In the genomic region with DNA sequence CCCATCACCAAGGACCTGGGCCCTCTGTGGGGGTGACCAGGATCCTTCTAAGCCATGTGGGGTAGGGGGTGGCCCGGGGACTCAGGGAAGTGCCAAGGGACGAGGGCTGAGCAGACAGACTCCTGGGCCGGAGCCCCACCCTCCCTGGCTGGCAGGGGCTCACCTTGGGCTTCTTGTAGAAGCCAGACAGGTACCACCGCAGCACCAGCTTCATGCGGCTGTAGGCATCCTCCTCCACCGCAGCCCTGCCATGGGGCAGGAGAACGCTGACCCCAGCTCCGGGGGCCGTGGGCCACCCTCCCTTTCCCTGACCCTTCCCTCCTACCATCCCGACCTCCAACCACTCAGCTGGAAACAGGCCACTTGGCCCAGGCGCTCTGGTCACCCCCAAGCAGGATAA, we compare ENCODE assay signal across 31 cellular contexts. TPM values are rescaled to one million over a fixed set of nuclear protein-coding genes. Genes with fewer than 3 reads are reported as not detected.
DNase-seq lines count a peak whose midpoint lies in the region; ATAC-seq, FAIRE-seq and TF ChIP-seq lines count a peak whose summit lies in the region.
"Had no signal": no experiment of that assay in that cellular context is flagged by ENCODE, and none has a peak within 500 bp of the region (broad histone marks: within the 10 kb centered on the region; RNA-seq: fewer than 3 reads in every experiment).

No MANE protein-coding gene starts in this region.

- intact Hi-C loops in kidney (cut with DNase I): no loop called here

- no peak overlapping the region for H3K9ac ChIP-seq in kidney (ENCODE audit: low read length in 2 of 2)

- TF ChIP-seq EP300 in suprapubic skin (IDR thresholded peaks at IDR 0.05): no peak

- H3K27ac ChIP-seq in kidney (ENCODE audit: low read depth in 2 of 2, low read length in 2 of 2) (no peak overlapping the region), suprapubic skin (no peak overlapping the region)
- H3K27ac ChIP-seq: A549, coronary artery, skin epidermis had no signal

- DNase-seq in activated effector memory CD4-positive, alpha-beta T cell treated with anti-CD3 and anti-CD28 coated beads, Interleukin-2, amount 50 U/mL, for 16 hours: peak; percentile 56
- no peak for DNase-seq in activated effector memory CD4-positive, alpha-beta T cell treated with Interleukin-2 at 50 U/mL for 16 hours
- DNase-seq in H7 (peak; percentile 55), kidney (peak; percentile 60), suprapubic skin (ENCODE audit: low spot score in 2 of 2) (peak; percentile 61 to 76), T1000 (lab: John Stamatoyannopoulos, UW) (no peak)
- DNase-seq in effector CD4-positive, alpha-beta T cell: no peak
- DNase-seq: activated CD4-positive, alpha-beta T cell treated with anti-CD3 and anti-CD28 coated beads, Interleukin-2, amount 50 U/mL, for 4 hours; effector memory CD8-positive, alpha-beta T cell; erythroblast; glutamatergic neuron; H9; KG1; NCI-H1105; NCI-H187 treated with DMSO at 0.1 percent for 48 hours; NCI-H2171 treated with DMSO at 0.1 percent for 48 hours; NCI-H510A; RPMI8226; stimulated activated naive B cell treated with anti-CD40 and anti-IgM and Interleukin-4, amounts not matched to agents 10 μg/mL and 1 μg/mL and 100 μg/mL, for 72 hours had no signal

- H3K4me1 ChIP-seq in kidney (ENCODE audit: control insufficient read depth in 1 of 2, insufficient read depth in 1 of 2, low read depth in 1 of 2, low read length in 2 of 2) (no peaks in the 10 kb centered on the region), suprapubic skin (no peaks in the 10 kb centered on the region)
- H3K4me1 ChIP-seq: A549 had no signal

- no peak for ATAC-seq in GM19455 (IDR thresholded peaks at IDR 0.05; ENCODE audit: unreplicated experiment)
- ATAC-seq: A549; activated CD4-positive, CD25-positive, alpha-beta regulatory T cell treated with anti-CD3 and anti-CD28 coated beads, Interleukin-2, amount 50 U/mL, for 24 hours; activated naive CD4-positive, alpha-beta T cell treated with anti-CD3 and anti-CD28 coated beads, Interleukin-2, amount 50 U/mL, for 72 hours; activated T-helper 17 cell treated with anti-CD3 and anti-CD28 coated beads, Interleukin-2, amount 50 U/mL, for 72 hours; effector memory CD8-positive, alpha-beta T cell; naive thymus-derived CD8-positive, alpha-beta T cell; stimulated activated naive B cell treated with anti-CD40 and anti-IgM and Interleukin-4, amounts not matched to agents 10 μg/mL and 1 μg/mL and 100 μg/mL, for 72 hours had no signal

- H3K9me3 ChIP-seq in kidney (ENCODE audit: control insufficient read depth in 1 of 2, low read length in 2 of 2) (no peaks in the 10 kb centered on the region), suprapubic skin (no peaks in the 10 kb centered on the region)
- H3K9me3 ChIP-seq: A549 had no signal

- H3K27me3 ChIP-seq in H7 (ENCODE audit: control insufficient read depth, insufficient read depth, low read length) (no peaks in the 10 kb centered on the region), suprapubic skin (no peaks in the 10 kb centered on the region)

- no peak for FAIRE-seq in kidney (lab: Jason Lieb, UNC)
- FAIRE-seq: A549, bronchial epithelial cell, GM18507, GM19239, urothelium cell line had no signal

- H3K4me3 ChIP-seq in H7 (ENCODE audit: insufficient read depth, low read depth, low read length): no peak overlapping the region
- no peak overlapping the region for H3K4me3 ChIP-seq in kidney (ENCODE audit: low read length in 2 of 2)
- H3K4me3 ChIP-seq in suprapubic skin: no peak overlapping the region
- H3K4me3 ChIP-seq: A549, coronary artery, skin epidermis had no signal

- no peaks in the 10 kb centered on the region for H3K36me3 ChIP-seq in H7 (replicated peaks; ENCODE audit: control insufficient read depth, insufficient read depth, low read length)
- peaks cover 2 to 4% of the 10 kb centered on the region in 2 donors for H3K36me3 ChIP-seq in kidney (ENCODE audit: control insufficient read depth in 1 of 2, insufficient read depth in 2 of 2, low read length in 2 of 2)
- H3K36me3 ChIP-seq in suprapubic skin: peaks cover 79% of the 10 kb centered on the region

- 62% methylated on average over 6 of the region's 11 CpGs for WGBS in suprapubic skin

- TF ChIP-seq CTCF in kidney (IDR thresholded peaks at IDR 0.05; ENCODE audit: borderline replicate concordance, extremely low read depth, insufficient read depth) (no peak), suprapubic skin (IDR thresholded peaks at IDR 0.05) (no peak)

- TF ChIP-seq POLR2A in suprapubic skin (IDR thresholded peaks at IDR 0.05): no peak

RNA-seq across cellular contexts. Expression of gene CARS1, which starts 45.9 kb away (rescaled TPM):
- total RNA-seq in H7 (2014; rRNA removed; shearing (Covaris generic)): 56.0 and 76.2 TPM in 2 replicates
- total RNA-seq in kidney (49.5 TPM), suprapubic skin (10 to 100 TPM; 38.1 to 66.5 (median 40.9) TPM)
- 26.5 TPM for polyA plus RNA-seq in kidney (ENCODE audit: insufficient read depth, low read depth, low replicate concordance)

Comparison
In these comparisons a context has a peak if more than half of its experiments do, and no peak if none do; other contexts are left out.
1. DNase-seq: peak in activated effector memory CD4-positive, alpha-beta T cell treated with anti-CD3 and anti-CD28 coated beads, Interleukin-2, amount 50 U/mL, for 16 hours (single experiment), H7 (single experiment), kidney (single experiment) and suprapubic skin (2 of 2); none in activated effector memory CD4-positive, alpha-beta T cell treated with Interleukin-2 at 50 U/mL for 16 hours (single experiment), T1000 (single experiment) and effector CD4-positive, alpha-beta T cell (single experiment).